In genomic region chr19:44845286-44845611, GRCh38 we compare ENCODE assay signal across 8 cellular contexts. TPM values are rescaled to one million over a fixed set of nuclear protein-coding genes. Genes with fewer than 3 reads are reported as not detected.
A peak's percentile ranks its signal among the peaks of the same experiment; 100 is the strongest.
DNase-seq lines count a peak whose midpoint lies in the region; ATAC-seq and TF ChIP-seq lines count a peak whose summit lies in the region.

No MANE protein-coding gene starts in this region.

- no peaks in the 10 kb centered on the region for H3K36me3 ChIP-seq in cardiac muscle cell
- H3K36me3 ChIP-seq in colonic mucosa: no peaks in the 10 kb centered on the region
- no peaks in the 10 kb centered on the region for H3K36me3 ChIP-seq in mucosa of stomach (ENCODE audit: control insufficient read depth, insufficient read depth, low read length)

- H3K4me1 ChIP-seq in cardiac muscle cell (ENCODE audit: low read depth) (peaks cover 17% of the 10 kb centered on the region), colonic mucosa (peaks cover 5% of the 10 kb centered on the region), mucosa of stomach (ENCODE audit: control insufficient read depth, insufficient read depth, low read length) (peaks cover 39% of the 10 kb centered on the region)

- DNase-seq in cardiac muscle cell (ENCODE audit: low read depth in 1 of 2, low spot score in 1 of 2): no peak
- DNase-seq in Right ventricle myocardium inferior (ENCODE audit: missing footprints): no peak
- DNase-seq in colonic mucosa: no peak
- DNase-seq in globus pallidus (ENCODE audit: low spot score): no peak
- DNase-seq in NCI-H1436 treated with DMSO at 0.1 percent for 48 hours (lab: John Stamatoyannopoulos, UW): no peak
- DNase-seq in stimulated activated CD4-positive, alpha-beta T cell treated with anti-CD3 and anti-CD28 coated beads, Interleukin-12 subunit alpha, Interleukin-12 subunit beta, amount 100 ng/mL, for 4 hours: no peak

- intact Hi-C loops in Right ventricle myocardium inferior (cut with DNase I): loop anchor here (1.0 to 5.0 kb wide), 4 partner anchors 45 to 156 kb away; no protein-coding TSS in a partner anchor
- intact Hi-C loops in colonic mucosa (cut with DNase I): loop anchor here (2.0 kb wide), 2 partner anchors 44 to 156 kb away; no protein-coding TSS in a partner anchor

- H3K4me3 ChIP-seq in cardiac muscle cell: peak overlapping the region; percentile 29
- H3K4me3 ChIP-seq in colonic mucosa: peak overlapping the region; percentile 39
- H3K4me3 ChIP-seq in mucosa of stomach (ENCODE audit: low read length): peak overlapping the region; percentile 33

- ATAC-seq in Right ventricle myocardium inferior (no peak), HG02885 (IDR thresholded peaks at IDR 0.05; ENCODE audit: poor library complexity, unreplicated experiment) (no peak)

- TF ChIP-seq CTCF in cardiac muscle cell (IDR thresholded peaks at IDR 0.05; ENCODE audit: low read depth, low read length): no peak
- TF ChIP-seq CTCF in colonic mucosa (IDR thresholded peaks at IDR 0.05): no peak

- H3K9ac ChIP-seq in colonic mucosa (ENCODE audit: low read depth in 2 of 2, low read length in 2 of 2): peak overlapping the region; percentile 49 to 89
- H3K9ac ChIP-seq in mucosa of stomach (ENCODE audit: low read length): peak overlapping the region; percentile 67

- no peaks in the 10 kb centered on the region for H3K27me3 ChIP-seq in cardiac muscle cell
- H3K27me3 ChIP-seq in colonic mucosa: no peaks in the 10 kb centered on the region
- no peaks in the 10 kb centered on the region for H3K27me3 ChIP-seq in mucosa of stomach (ENCODE audit: control insufficient read depth, insufficient read depth, low read length)

- H3K9me3 ChIP-seq in cardiac muscle cell (ENCODE audit: low read depth) (no peaks in the 10 kb centered on the region), colonic mucosa (no peaks in the 10 kb centered on the region), mucosa of stomach (ENCODE audit: control insufficient read depth, low read length) (no peaks in the 10 kb centered on the region)

- H3K27ac ChIP-seq in cardiac muscle cell: peak overlapping the region; percentile 31
- peak overlapping the region; percentile 63 for H3K27ac ChIP-seq in colonic mucosa

RNA-seq across cellular contexts. Expression of gene NECTIN2, which starts 0.8 kb away (rescaled TPM):
- 135 and 144 TPM in 2 replicates for total RNA-seq in cardiac muscle cell
- 155 and 156 TPM in 2 replicates for polyA plus RNA-seq in cardiac muscle cell
- total RNA-seq in Right ventricle myocardium inferior: 41.8 TPM
- 100 to 1,000 TPM; 115 to 121 TPM for total RNA-seq in colonic mucosa

RNA-seq across cellular contexts. Expression of gene BCAM, which starts 36.3 kb away (rescaled TPM):
- total RNA-seq in cardiac muscle cell (338 TPM in 2 replicates), Right ventricle myocardium inferior (91.9 TPM), colonic mucosa (10 to 100 TPM; 15.1 to 20.7 TPM)
- polyA plus RNA-seq in cardiac muscle cell: 41.4 and 56.1 TPM in 2 replicates

RNA-seq across cellular contexts. Expression of gene TOMM40, which starts 45.8 kb away (rescaled TPM):
- total RNA-seq in cardiac muscle cell (119 and 150 TPM in 2 replicates), Right ventricle myocardium inferior (45.3 TPM), colonic mucosa (100 to 1,000 TPM in 1 of 2 donors, 10 to 100 TPM in 1; 60.0 to 167 TPM)
- polyA plus RNA-seq in cardiac muscle cell: 135 and 172 TPM in 2 replicates
